In the genomic region with DNA sequence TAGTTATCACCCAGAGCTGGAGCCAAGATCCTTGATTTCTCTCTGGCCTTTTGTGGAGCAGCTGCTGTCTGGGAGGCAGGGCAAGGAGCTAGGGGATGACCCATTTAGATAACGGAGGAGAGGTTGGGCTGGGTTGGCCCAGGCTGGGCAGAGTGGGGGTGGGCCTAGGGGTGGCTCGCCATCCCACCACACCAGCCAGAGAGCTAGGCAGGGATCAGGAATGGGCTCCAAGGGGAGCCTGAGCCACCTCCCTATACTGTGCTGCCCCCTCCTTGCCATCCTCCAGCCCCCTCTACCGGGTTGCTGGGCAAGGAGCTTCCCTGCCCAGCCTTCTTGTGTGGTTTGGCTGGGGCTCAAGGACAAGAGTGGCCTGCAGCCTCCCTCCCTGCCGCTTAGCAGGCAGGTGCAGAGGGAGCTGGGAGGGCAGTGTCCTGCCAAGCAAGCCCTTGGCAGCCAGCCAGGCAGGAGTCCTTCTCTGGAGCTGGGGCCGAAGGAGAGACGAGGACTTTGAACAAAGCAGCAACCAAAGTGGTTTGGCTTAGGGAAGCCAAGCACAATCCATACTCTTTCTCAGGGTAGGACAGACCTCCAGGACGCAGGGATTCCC, we compare ENCODE assay signal across 1 cellular context.
A peak's percentile ranks its signal among the peaks of the same experiment; 100 is the strongest.
TF ChIP-seq lines count a peak whose summit lies in the region.

No MANE protein-coding gene starts in this region.

TF ChIP-seq in K562, 482 proteins besides CTCF, POLR2A, EP300 and RAD21:
- TF ChIP-seq, protein P1, sequence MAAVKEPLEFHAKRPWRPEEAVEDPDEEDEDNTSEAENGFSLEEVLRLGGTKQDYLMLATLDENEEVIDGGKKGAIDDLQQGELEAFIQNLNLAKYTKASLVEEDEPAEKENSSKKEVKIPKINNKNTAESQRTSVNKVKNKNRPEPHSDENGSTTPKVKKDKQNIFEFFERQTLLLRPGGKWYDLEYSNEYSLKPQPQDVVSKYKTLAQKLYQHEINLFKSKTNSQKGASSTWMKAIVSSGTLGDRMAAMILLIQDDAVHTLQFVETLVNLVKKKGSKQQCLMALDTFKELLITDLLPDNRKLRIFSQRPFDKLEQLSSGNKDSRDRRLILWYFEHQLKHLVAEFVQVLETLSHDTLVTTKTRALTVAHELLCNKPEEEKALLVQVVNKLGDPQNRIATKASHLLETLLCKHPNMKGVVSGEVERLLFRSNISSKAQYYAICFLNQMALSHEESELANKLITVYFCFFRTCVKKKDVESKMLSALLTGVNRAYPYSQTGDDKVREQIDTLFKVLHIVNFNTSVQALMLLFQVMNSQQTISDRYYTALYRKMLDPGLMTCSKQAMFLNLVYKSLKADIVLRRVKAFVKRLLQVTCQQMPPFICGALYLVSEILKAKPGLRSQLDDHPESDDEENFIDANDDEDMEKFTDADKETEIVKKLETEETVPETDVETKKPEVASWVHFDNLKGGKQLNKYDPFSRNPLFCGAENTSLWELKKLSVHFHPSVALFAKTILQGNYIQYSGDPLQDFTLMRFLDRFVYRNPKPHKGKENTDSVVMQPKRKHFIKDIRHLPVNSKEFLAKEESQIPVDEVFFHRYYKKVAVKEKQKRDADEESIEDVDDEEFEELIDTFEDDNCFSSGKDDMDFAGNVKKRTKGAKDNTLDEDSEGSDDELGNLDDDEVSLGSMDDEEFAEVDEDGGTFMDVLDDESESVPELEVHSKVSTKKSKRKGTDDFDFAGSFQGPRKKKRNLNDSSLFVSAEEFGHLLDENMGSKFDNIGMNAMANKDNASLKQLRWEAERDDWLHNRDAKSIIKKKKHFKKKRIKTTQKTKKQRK (IDR thresholded peaks at IDR 0.05; ENCODE audit: borderline replicate concordance, low read depth, low read length), result no peak
- TF ChIP-seq RFX7 (CRISPR knock-in tag; IDR thresholded peaks at IDR 0.05) (no peak), ZBTB1 (CRISPR knock-in tag; IDR thresholded peaks at IDR 0.05; ENCODE audit: borderline replicate concordance, low read depth) (0 out of 2 replicates have a peak, but pooled peaks have one; percentile 21), L3MBTL2 (IDR thresholded peaks at IDR 0.05) (no peak), NFIC (IDR thresholded peaks at IDR 0.05) (peak; percentile 81)
